Comparison of ENCODE assay signal across 1 cellular context in the genomic region with DNA sequence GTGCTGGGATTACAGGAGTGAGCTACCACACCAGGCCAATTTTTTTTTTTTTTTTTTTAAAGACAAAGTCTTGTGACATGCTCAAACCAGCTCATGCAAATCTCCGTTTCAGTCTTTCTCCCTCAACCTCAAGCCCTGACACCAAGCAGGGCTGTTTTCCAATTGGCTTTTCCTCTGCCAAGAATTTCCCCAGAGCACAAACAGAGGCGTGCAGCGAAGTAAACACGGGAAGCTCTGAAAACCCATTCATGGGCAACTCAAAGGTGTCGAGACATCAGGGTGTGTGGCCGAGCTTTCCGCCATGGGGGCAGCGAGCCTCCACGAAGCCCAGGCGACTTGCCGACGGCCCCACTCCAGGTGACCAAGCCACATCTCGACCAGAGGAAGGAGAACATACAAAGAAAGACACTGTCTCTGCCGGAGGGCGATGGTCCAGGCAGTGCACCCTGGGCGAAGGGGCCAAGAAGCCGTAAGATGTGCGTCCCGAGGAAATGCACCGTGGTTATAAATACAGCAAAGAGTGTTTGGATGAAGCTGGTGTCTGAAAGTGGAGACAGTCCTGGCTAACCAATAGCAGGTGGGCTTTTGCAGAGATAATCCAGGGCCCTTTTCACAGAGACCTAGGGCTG.
TF ChIP-seq lines count a peak whose summit lies in the region.

No MANE protein-coding gene starts in this region.

TF ChIP-seq in HepG2, 621 proteins besides CTCF, POLR2A, EP300 and RAD21 (continued from another document and continues in another):
- no peak for TF ChIP-seq MAFK (conservative IDR thresholded peaks at IDR 0.05 in 1 of 2, IDR thresholded peaks at IDR 0.05 in 1 of 2; ENCODE audit: low read length in 2 of 2)
- TF ChIP-seq ZNF766 (CRISPR knock-in tag; IDR thresholded peaks at IDR 0.05; ENCODE audit: borderline replicate concordance), result no peak
- TF ChIP-seq RORA (CRISPR knock-in tag; IDR thresholded peaks at IDR 0.05), result no peak
- TF ChIP-seq, protein P1, sequence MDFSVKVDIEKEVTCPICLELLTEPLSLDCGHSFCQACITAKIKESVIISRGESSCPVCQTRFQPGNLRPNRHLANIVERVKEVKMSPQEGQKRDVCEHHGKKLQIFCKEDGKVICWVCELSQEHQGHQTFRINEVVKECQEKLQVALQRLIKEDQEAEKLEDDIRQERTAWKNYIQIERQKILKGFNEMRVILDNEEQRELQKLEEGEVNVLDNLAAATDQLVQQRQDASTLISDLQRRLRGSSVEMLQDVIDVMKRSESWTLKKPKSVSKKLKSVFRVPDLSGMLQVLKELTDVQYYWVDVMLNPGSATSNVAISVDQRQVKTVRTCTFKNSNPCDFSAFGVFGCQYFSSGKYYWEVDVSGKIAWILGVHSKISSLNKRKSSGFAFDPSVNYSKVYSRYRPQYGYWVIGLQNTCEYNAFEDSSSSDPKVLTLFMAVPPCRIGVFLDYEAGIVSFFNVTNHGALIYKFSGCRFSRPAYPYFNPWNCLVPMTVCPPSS (IDR thresholded peaks at IDR 0.05), result no peak
- TF ChIP-seq HES4 (CRISPR knock-in tag; IDR thresholded peaks at IDR 0.05; ENCODE audit: borderline replicate concordance), result no peak
- TF ChIP-seq POLR2AphosphoS2 (IDR thresholded peaks at IDR 0.05; ENCODE audit: low read depth, low read length), result no peak
- no peak for TF ChIP-seq HNF4A (CRISPR knock-in tag; IDR thresholded peaks at IDR 0.05)
- TF ChIP-seq ZNF260 (CRISPR knock-in tag; IDR thresholded peaks at IDR 0.05; ENCODE audit: borderline replicate concordance, low read depth), result no peak
- TF ChIP-seq HOXA9 (CRISPR knock-in tag; IDR thresholded peaks at IDR 0.05; ENCODE audit: borderline replicate concordance), result no peak
- no peak for TF ChIP-seq KDM6A (CRISPR knock-in tag; IDR thresholded peaks at IDR 0.05; ENCODE audit: low read depth)
- TF ChIP-seq FOXP1 (IDR thresholded peaks at IDR 0.05), result no peak
- TF ChIP-seq FOXP1 (CRISPR knock-in tag; IDR thresholded peaks at IDR 0.05), result 0 out of 2 replicates have a peak, but pooled peaks have one; percentile 19
- TF ChIP-seq TCF12 (IDR thresholded peaks at IDR 0.05), result no peak
- no peak for TF ChIP-seq TCF12 (CRISPR knock-in tag; IDR thresholded peaks at IDR 0.05)
- no peak for TF ChIP-seq STAT5B (CRISPR knock-in tag; IDR thresholded peaks at IDR 0.05)
- no peak for TF ChIP-seq HOXD1 (CRISPR knock-in tag; IDR thresholded peaks at IDR 0.05)
- TF ChIP-seq, protein P2, sequence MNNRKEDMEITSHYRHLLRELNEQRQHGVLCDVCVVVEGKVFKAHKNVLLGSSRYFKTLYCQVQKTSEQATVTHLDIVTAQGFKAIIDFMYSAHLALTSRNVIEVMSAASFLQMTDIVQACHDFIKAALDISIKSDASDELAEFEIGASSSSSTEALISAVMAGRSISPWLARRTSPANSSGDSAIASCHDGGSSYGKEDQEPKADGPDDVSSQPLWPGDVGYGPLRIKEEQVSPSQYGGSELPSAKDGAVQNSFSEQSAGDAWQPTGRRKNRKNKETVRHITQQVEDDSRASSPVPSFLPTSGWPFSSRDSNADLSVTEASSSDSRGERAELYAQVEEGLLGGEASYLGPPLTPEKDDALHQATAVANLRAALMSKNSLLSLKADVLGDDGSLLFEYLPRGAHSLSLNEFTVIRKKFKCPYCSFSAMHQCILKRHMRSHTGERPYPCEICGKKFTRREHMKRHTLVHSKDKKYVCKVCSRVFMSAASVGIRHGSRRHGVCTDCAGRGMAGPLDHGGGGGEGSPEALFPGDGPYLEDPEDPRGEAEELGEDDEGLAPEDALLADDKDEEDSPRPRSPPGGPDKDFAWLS (CRISPR knock-in tag; IDR thresholded peaks at IDR 0.05; ENCODE audit: borderline replicate concordance), result no peak
- TF ChIP-seq ASH2L (IDR thresholded peaks at IDR 0.05; ENCODE audit: insufficient read length, low read depth, low read length), result no peak
- no peak for TF ChIP-seq CBX5 (CRISPR knock-in tag; IDR thresholded peaks at IDR 0.05; ENCODE audit: borderline replicate concordance)
- TF ChIP-seq, protein P3, sequence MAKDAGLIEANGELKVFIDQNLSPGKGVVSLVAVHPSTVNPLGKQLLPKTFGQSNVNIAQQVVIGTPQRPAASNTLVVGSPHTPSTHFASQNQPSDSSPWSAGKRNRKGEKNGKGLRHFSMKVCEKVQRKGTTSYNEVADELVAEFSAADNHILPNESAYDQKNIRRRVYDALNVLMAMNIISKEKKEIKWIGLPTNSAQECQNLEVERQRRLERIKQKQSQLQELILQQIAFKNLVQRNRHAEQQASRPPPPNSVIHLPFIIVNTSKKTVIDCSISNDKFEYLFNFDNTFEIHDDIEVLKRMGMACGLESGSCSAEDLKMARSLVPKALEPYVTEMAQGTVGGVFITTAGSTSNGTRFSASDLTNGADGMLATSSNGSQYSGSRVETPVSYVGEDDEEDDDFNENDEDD (CRISPR knock-in tag; IDR thresholded peaks at IDR 0.05; ENCODE audit: borderline replicate concordance), result peak; percentile 45; the same call in 1 of the 2 replicates
- TF ChIP-seq, protein P4, sequence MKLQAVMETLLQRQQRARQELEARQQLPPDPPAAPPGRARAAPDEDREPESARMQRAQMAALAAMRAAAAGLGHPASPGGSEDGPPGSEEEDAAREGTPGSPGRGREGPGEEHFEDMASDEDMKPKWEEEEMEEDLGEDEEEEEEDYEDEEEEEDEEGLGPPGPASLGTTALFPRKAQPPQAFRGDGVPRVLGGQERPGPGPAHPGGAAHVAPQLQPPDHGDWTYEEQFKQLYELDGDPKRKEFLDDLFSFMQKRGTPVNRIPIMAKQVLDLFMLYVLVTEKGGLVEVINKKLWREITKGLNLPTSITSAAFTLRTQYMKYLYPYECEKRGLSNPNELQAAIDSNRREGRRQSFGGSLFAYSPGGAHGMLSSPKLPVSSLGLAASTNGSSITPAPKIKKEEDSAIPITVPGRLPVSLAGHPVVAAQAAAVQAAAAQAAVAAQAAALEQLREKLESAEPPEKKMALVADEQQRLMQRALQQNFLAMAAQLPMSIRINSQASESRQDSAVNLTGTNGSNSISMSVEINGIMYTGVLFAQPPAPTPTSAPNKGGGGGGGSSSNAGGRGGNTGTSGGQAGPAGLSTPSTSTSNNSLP (IDR thresholded peaks at IDR 0.05; ENCODE audit: low read depth, low read length), result no peak
- TF ChIP-seq, protein P5, sequence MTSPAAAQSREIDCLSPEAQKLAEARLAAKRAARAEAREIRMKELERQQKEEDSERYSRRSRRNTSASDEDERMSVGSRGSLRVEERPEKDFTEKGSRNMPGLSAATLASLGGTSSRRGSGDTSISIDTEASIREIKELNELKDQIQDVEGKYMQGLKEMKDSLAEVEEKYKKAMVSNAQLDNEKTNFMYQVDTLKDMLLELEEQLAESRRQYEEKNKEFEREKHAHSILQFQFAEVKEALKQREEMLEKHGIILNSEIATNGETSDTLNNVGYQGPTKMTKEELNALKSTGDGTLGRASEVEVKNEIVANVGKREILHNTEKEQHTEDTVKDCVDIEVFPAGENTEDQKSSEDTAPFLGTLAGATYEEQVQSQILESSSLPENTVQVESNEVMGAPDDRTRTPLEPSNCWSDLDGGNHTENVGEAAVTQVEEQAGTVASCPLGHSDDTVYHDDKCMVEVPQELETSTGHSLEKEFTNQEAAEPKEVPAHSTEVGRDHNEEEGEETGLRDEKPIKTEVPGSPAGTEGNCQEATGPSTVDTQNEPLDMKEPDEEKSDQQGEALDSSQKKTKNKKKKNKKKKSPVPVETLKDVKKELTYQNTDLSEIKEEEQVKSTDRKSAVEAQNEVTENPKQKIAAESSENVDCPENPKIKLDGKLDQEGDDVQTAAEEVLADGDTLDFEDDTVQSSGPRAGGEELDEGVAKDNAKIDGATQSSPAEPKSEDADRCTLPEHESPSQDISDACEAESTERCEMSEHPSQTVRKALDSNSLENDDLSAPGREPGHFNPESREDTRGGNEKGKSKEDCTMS (CRISPR knock-in tag; conservative IDR thresholded peaks at IDR 0.05), result no peak
- TF ChIP-seq, protein P6, sequence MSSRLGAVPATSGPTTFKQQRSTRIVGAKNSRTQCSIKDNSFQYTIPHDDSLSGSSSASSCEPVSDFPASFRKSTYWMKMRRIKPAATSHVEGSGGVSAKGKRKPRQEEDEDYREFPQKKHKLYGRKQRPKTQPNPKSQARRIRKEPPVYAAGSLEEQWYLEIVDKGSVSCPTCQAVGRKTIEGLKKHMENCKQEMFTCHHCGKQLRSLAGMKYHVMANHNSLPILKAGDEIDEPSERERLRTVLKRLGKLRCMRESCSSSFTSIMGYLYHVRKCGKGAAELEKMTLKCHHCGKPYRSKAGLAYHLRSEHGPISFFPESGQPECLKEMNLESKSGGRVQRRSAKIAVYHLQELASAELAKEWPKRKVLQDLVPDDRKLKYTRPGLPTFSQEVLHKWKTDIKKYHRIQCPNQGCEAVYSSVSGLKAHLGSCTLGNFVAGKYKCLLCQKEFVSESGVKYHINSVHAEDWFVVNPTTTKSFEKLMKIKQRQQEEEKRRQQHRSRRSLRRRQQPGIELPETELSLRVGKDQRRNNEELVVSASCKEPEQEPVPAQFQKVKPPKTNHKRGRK (CRISPR knock-in tag; IDR thresholded peaks at IDR 0.05), result no peak
- no peak for TF ChIP-seq ZNF615 (CRISPR knock-in tag; IDR thresholded peaks at IDR 0.05; ENCODE audit: borderline replicate concordance)
- no peak for TF ChIP-seq FOXO1 (CRISPR knock-in tag; IDR thresholded peaks at IDR 0.05)
- no peak for TF ChIP-seq IKZF4 (CRISPR knock-in tag; IDR thresholded peaks at IDR 0.05; ENCODE audit: borderline replicate concordance, low read depth, not compliant biosample characterization)
- no peak for TF ChIP-seq MXD4 (CRISPR knock-in tag; IDR thresholded peaks at IDR 0.05)
- no peak for TF ChIP-seq ZNF598 (CRISPR knock-in tag; IDR thresholded peaks at IDR 0.05; ENCODE audit: borderline replicate concordance)
- TF ChIP-seq ATM (IDR thresholded peaks at IDR 0.05; ENCODE audit: borderline replicate concordance), result no peak
- TF ChIP-seq, protein P7, sequence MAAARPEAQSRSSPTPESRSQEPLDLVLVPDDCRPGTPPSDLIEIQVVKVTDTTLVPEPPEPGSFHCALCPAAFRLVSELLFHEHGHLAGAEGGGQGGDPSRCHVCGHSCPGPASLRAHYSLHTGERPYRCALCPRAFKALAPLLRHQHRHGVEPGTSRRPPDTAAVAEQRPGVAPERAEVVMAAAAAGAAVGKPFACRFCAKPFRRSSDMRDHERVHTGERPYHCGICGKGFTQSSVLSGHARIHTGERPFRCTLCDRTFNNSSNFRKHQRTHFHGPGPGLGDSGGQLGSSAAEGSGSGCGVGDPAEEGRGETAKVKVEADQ (CRISPR knock-in tag; IDR thresholded peaks at IDR 0.05; ENCODE audit: borderline replicate concordance), result no peak
- no peak for TF ChIP-seq ZNF251 (CRISPR knock-in tag; IDR thresholded peaks at IDR 0.05)
- TF ChIP-seq ZNF776 (CRISPR knock-in tag; IDR thresholded peaks at IDR 0.05), result no peak
- TF ChIP-seq, protein P8, sequence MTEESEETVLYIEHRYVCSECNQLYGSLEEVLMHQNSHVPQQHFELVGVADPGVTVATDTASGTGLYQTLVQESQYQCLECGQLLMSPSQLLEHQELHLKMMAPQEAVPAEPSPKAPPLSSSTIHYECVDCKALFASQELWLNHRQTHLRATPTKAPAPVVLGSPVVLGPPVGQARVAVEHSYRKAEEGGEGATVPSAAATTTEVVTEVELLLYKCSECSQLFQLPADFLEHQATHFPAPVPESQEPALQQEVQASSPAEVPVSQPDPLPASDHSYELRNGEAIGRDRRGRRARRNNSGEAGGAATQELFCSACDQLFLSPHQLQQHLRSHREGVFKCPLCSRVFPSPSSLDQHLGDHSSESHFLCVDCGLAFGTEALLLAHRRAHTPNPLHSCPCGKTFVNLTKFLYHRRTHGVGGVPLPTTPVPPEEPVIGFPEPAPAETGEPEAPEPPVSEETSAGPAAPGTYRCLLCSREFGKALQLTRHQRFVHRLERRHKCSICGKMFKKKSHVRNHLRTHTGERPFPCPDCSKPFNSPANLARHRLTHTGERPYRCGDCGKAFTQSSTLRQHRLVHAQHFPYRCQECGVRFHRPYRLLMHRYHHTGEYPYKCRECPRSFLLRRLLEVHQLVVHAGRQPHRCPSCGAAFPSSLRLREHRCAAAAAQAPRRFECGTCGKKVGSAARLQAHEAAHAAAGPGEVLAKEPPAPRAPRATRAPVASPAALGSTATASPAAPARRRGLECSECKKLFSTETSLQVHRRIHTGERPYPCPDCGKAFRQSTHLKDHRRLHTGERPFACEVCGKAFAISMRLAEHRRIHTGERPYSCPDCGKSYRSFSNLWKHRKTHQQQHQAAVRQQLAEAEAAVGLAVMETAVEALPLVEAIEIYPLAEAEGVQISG (CRISPR knock-in tag; IDR thresholded peaks at IDR 0.05), result 0 out of 2 replicates have a peak, but pooled peaks have one; percentile 13
- TF ChIP-seq, protein P9, sequence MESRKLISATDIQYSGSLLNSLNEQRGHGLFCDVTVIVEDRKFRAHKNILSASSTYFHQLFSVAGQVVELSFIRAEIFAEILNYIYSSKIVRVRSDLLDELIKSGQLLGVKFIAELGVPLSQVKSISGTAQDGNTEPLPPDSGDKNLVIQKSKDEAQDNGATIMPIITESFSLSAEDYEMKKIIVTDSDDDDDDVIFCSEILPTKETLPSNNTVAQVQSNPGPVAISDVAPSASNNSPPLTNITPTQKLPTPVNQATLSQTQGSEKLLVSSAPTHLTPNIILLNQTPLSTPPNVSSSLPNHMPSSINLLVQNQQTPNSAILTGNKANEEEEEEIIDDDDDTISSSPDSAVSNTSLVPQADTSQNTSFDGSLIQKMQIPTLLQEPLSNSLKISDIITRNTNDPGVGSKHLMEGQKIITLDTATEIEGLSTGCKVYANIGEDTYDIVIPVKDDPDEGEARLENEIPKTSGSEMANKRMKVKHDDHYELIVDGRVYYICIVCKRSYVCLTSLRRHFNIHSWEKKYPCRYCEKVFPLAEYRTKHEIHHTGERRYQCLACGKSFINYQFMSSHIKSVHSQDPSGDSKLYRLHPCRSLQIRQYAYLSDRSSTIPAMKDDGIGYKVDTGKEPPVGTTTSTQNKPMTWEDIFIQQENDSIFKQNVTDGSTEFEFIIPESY (CRISPR knock-in tag; IDR thresholded peaks at IDR 0.05), result peak; percentile 80
- TF ChIP-seq ZBTB7A (CRISPR knock-in tag; IDR thresholded peaks at IDR 0.05), result no peak
